1 cellular context compared by ENCODE assay signal in the genomic region with DNA sequence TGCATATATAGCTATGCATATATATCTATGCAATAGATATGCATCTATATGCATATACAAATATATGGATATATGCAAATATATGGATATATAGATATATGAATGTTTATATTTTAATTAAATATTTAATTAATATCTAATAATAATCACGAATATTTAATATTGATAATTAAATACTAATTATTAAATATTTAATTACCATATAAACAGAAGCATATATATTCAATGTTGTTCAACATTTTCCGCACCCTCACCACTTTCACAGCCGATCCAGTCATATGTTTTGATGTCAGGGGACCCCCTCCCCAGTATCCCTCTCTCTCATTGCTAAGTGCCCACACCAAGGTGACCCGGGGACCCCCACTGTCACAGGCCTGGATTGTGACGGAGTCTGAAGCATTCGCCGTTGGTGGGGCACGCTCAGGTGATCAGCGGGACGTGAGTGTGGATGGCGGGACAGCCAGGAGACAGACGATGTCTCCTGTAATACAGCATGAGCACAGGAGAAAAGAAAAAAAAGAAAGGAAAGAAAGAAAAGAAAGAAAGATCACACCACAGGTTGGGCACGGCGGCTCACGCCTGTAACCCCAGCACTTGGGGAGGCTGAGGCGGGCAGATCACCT.
TF ChIP-seq lines count a peak whose summit lies in the region.

No MANE protein-coding gene starts in this region.

TF ChIP-seq in WTC11, 78 proteins besides CTCF, POLR2A, EP300 and RAD21 (continued from another document):
- TF ChIP-seq, protein P1, sequence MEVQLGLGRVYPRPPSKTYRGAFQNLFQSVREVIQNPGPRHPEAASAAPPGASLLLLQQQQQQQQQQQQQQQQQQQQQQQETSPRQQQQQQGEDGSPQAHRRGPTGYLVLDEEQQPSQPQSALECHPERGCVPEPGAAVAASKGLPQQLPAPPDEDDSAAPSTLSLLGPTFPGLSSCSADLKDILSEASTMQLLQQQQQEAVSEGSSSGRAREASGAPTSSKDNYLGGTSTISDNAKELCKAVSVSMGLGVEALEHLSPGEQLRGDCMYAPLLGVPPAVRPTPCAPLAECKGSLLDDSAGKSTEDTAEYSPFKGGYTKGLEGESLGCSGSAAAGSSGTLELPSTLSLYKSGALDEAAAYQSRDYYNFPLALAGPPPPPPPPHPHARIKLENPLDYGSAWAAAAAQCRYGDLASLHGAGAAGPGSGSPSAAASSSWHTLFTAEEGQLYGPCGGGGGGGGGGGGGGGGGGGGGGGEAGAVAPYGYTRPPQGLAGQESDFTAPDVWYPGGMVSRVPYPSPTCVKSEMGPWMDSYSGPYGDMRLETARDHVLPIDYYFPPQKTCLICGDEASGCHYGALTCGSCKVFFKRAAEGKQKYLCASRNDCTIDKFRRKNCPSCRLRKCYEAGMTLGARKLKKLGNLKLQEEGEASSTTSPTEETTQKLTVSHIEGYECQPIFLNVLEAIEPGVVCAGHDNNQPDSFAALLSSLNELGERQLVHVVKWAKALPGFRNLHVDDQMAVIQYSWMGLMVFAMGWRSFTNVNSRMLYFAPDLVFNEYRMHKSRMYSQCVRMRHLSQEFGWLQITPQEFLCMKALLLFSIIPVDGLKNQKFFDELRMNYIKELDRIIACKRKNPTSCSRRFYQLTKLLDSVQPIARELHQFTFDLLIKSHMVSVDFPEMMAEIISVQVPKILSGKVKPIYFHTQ (CRISPR knock-in tag; IDR thresholded peaks at IDR 0.05) = no peak
- TF ChIP-seq, protein P2, sequence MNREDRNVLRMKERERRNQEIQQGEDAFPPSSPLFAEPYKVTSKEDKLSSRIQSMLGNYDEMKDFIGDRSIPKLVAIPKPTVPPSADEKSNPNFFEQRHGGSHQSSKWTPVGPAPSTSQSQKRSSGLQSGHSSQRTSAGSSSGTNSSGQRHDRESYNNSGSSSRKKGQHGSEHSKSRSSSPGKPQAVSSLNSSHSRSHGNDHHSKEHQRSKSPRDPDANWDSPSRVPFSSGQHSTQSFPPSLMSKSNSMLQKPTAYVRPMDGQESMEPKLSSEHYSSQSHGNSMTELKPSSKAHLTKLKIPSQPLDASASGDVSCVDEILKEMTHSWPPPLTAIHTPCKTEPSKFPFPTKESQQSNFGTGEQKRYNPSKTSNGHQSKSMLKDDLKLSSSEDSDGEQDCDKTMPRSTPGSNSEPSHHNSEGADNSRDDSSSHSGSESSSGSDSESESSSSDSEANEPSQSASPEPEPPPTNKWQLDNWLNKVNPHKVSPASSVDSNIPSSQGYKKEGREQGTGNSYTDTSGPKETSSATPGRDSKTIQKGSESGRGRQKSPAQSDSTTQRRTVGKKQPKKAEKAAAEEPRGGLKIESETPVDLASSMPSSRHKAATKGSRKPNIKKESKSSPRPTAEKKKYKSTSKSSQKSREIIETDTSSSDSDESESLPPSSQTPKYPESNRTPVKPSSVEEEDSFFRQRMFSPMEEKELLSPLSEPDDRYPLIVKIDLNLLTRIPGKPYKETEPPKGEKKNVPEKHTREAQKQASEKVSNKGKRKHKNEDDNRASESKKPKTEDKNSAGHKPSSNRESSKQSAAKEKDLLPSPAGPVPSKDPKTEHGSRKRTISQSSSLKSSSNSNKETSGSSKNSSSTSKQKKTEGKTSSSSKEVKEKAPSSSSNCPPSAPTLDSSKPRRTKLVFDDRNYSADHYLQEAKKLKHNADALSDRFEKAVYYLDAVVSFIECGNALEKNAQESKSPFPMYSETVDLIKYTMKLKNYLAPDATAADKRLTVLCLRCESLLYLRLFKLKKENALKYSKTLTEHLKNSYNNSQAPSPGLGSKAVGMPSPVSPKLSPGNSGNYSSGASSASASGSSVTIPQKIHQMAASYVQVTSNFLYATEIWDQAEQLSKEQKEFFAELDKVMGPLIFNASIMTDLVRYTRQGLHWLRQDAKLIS (CRISPR knock-in tag; IDR thresholded peaks at IDR 0.05; ENCODE audit: borderline replicate concordance) = no peak
